In the genomic region with DNA sequence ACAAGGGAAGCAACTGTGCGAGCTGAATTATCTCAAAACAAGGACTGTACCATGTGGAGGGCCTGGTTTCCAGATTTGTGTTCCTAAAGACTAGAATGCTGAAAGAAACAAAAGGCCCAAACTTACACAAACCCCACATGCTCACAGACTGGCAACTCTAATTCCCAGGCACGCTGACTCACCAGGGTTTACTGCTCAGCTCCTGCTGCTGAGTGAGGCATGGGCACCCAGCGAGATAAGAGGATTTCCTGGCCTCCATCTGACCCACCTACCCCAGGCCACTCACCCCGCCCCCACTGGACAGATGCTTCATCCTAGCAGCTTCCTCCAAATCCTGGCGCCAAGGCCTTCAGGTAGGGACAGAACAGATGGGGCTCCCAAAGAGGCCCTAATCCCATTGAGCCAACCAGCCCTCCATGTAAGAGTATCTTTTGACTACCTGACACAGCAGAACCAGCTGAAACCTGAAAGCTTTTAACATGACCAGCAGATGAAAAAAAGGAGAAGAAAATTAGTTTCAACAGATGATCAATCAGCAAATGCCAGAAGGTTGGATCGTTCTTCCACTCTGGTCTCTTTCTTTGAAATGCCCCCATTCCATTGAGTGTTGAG, we compare ENCODE assay signal across 8 cellular contexts. TPM values are rescaled to one million over a fixed set of nuclear protein-coding genes. Genes with fewer than 3 reads are reported as not detected.
A peak's percentile ranks its signal among the peaks of the same experiment; 100 is the strongest.
DNase-seq lines count a peak whose midpoint lies in the region; ATAC-seq and TF ChIP-seq lines count a peak whose summit lies in the region.

No MANE protein-coding gene starts in this region.

- TF ChIP-seq CTCF in esophagus squamous epithelium (IDR thresholded peaks at IDR 0.05) (no peak), psoas muscle (IDR thresholded peaks at IDR 0.05) (no peak)

- H3K36me3 ChIP-seq in GM23248 (ENCODE audit: low read depth) (peaks cover 11% of the 10 kb centered on the region), esophagus squamous epithelium (peaks cover 4 to 14% (median 6%) of the 10 kb centered on the region in 3 donors), psoas muscle (ENCODE audit: insufficient read depth in 1 of 2, low read depth in 1 of 2) (peaks cover 3 to 11% of the 10 kb centered on the region in 2 donors)

- peak overlapping the region; percentile 82 for H3K9ac ChIP-seq in GM23248

- H3K4me3 ChIP-seq in GM23248 (no peak overlapping the region), esophagus squamous epithelium (no peak overlapping the region), psoas muscle (no peak overlapping the region)

- no peaks in the 10 kb centered on the region for H3K27me3 Mint-ChIP-seq in T-helper 1 cell treated with Interleukin-12 subunit alpha and Interleukin-12 subunit beta and Interleukin-4 antibody, amounts not matched to agents 30 μg/mL and 1 μg/mL, for 36 hours (ENCODE audit: low read depth)

- ATAC-seq in psoas muscle: peak; percentile 34 to 69 (median 58)

- H3K9me2 ChIP-seq in GM23248 (ENCODE audit: insufficient read depth): no peaks in the 10 kb centered on the region

- H3F3A ChIP-seq in GM23248 (ENCODE audit: insufficient read depth): peaks cover 52% of the 10 kb centered on the region

- H3K27ac ChIP-seq in GM23248: peak overlapping the region; percentile 98
- peak overlapping the region; percentile 79 to 89 (median 86) for H3K27ac ChIP-seq in esophagus squamous epithelium
- peak overlapping the region; percentile 31 for H3K27ac ChIP-seq in psoas muscle

- intact Hi-C loops in esophagus squamous epithelium (cut with DNase I): no loop called here
- intact Hi-C loops in psoas muscle (cut with DNase I): loop anchor here in 1 of 2 donors (5.0 kb wide), 1 partner anchor 36 kb away; a partner anchor contains a TSS

- H3K4me2 ChIP-seq in GM23248 (ENCODE audit: unreplicated experiment): peak overlapping the region; percentile 51

- H3K4me1 ChIP-seq in GM23248 (ENCODE audit: insufficient read depth) (peaks cover 61% of the 10 kb centered on the region), esophagus squamous epithelium (peaks cover 29 to 69% (median 59%) of the 10 kb centered on the region in 3 donors), psoas muscle (peaks cover 50% of the 10 kb centered on the region)

- DNase-seq in AG20443 (ENCODE audit: low spot score) (peak; percentile 79), GM23248 (peak; percentile 91), esophagus squamous epithelium (lab: John Stamatoyannopoulos, UW) (no peak), psoas muscle (peak in 1 of 2 donors; percentile 58), occipital lobe (lab: John Stamatoyannopoulos, UW) (no peak), NCI-H345 treated with DMSO at 0.1 percent for 48 hours (lab: John Stamatoyannopoulos, UW; ENCODE audit: unreplicated experiment) (no peak)
- no peak for DNase-seq in stimulated activated CD4-positive, alpha-beta T cell treated with anti-CD3 and anti-CD28 coated beads, Interleukin-12 subunit alpha, Interleukin-12 subunit beta, amount 100 ng/mL, for 4 hours

- no peaks in the 10 kb centered on the region for H4K20me1 ChIP-seq in GM23248 (ENCODE audit: insufficient read depth)

- H3K4me3 Mint-ChIP-seq in T-helper 1 cell treated with Interleukin-12 subunit alpha and Interleukin-12 subunit beta and Interleukin-4 antibody, amounts not matched to agents 30 μg/mL and 1 μg/mL, for 36 hours: no peak overlapping the region

- H3K9me3 Mint-ChIP-seq in T-helper 1 cell treated with Interleukin-12 subunit alpha and Interleukin-12 subunit beta and Interleukin-4 antibody, amounts not matched to agents 30 μg/mL and 1 μg/mL, for 36 hours: no peaks in the 10 kb centered on the region

- H3K9me3 ChIP-seq in GM23248 (ENCODE audit: low read depth): no peaks in the 10 kb centered on the region
- H3K9me3 ChIP-seq in esophagus squamous epithelium: no peaks in the 10 kb centered on the region
- H3K9me3 ChIP-seq in psoas muscle: no peaks in the 10 kb centered on the region

- no peaks in the 10 kb centered on the region for H3K27me3 ChIP-seq in GM23248 (replicated peaks; ENCODE audit: insufficient read depth)
- H3K27me3 ChIP-seq in esophagus squamous epithelium: no peaks in the 10 kb centered on the region
- H3K27me3 ChIP-seq in psoas muscle (ENCODE audit: insufficient read depth in 3 of 3, low read length in 2 of 3): no peaks in the 10 kb centered on the region

- peak overlapping the region; percentile 26; the same call in 1 of the 2 replicates for H2AFZ ChIP-seq in GM23248

- H3K79me2 ChIP-seq in GM23248 (ENCODE audit: insufficient read depth): peaks cover 100% of the 10 kb centered on the region

- TF ChIP-seq POLR2A in esophagus squamous epithelium (IDR thresholded peaks at IDR 0.05): no peak

- H3K36me3 Mint-ChIP-seq in T-helper 1 cell treated with Interleukin-12 subunit alpha and Interleukin-12 subunit beta and Interleukin-4 antibody, amounts not matched to agents 30 μg/mL and 1 μg/mL, for 36 hours (ENCODE audit: low read depth): peaks cover 40% of the 10 kb centered on the region

- in situ Hi-C loops in GM23248 (cut with MboI): no loop called here

- 32 to 40% methylated on average over 6 of the region's 6 CpGs for WGBS in GM23248 (ENCODE audit: low coverage in 1 of 2, low lambda C conversion rate in 2 of 2, missing lambda C conversion rate in 2 of 2), 2 experiments
- WGBS in esophagus squamous epithelium, 2 donors: 20 to 75% methylated on average over 6 of the region's 6 CpGs
- 72 to 81% (median 78%) methylated on average over 6 of the region's 6 CpGs for WGBS in psoas muscle, 3 donors

- H3K4me1 Mint-ChIP-seq in T-helper 1 cell treated with Interleukin-12 subunit alpha and Interleukin-12 subunit beta and Interleukin-4 antibody, amounts not matched to agents 30 μg/mL and 1 μg/mL, for 36 hours (ENCODE audit: low read depth): peaks cover 46% of the 10 kb centered on the region

- H3K27ac Mint-ChIP-seq in T-helper 1 cell treated with Interleukin-12 subunit alpha and Interleukin-12 subunit beta and Interleukin-4 antibody, amounts not matched to agents 30 μg/mL and 1 μg/mL, for 36 hours: peak overlapping the region; percentile 75

RNA-seq across cellular contexts. Expression of a gene that starts 33.9 kb away (rescaled TPM):
- 34.4 and 35.2 TPM in 2 replicates for total RNA-seq in GM23248 (2014; rRNA removed; shearing (Covaris generic))
- polyA plus RNA-seq in GM23248 (2016; fragmentation: Nextera tagmentation; extraction: Ambion mirVana) (15.2 and 15.3 TPM in 2 replicates), psoas muscle (1 to 10 TPM; 2.2 to 8.7 (median 8.6) TPM)
- total RNA-seq in esophagus squamous epithelium (10 to 100 TPM; 14.5 to 37.2 (median 19.4) TPM), psoas muscle (10 to 100 TPM in 2 of 4 donors, 1 to 10 TPM in 2; 6.8 to 19.6 (median 11.6) TPM), occipital lobe (18.9 TPM)

RNA-seq across cellular contexts. Expression of a gene that starts 34.3 kb away (rescaled TPM):
- 32.1 and 32.2 TPM in 2 replicates for total RNA-seq in GM23248 (2014; rRNA removed; shearing (Covaris generic))
- polyA plus RNA-seq in GM23248 (2016; fragmentation: Nextera tagmentation; extraction: Ambion mirVana) (37.6 and 40.9 TPM in 2 replicates), psoas muscle (10 to 100 TPM; 33.6 to 54.0 (median 53.8) TPM)
- total RNA-seq in esophagus squamous epithelium (10 to 100 TPM; 21.9 to 37.9 (median 34.3) TPM), psoas muscle (10 to 100 TPM; 27.2 to 47.9 (median 32.7) TPM), occipital lobe (66.9 TPM)

RNA-seq across cellular contexts. Expression of a gene that starts 59.9 kb away (rescaled TPM):
- total RNA-seq in GM23248 (2014; rRNA removed; shearing (Covaris generic)): 7.0 and 11.0 TPM in 2 replicates
- 3.4 and 3.5 TPM in 2 replicates for polyA plus RNA-seq in GM23248 (2016; fragmentation: Nextera tagmentation; extraction: Ambion mirVana)
- 1 to 10 TPM in 3 of 4 donors, under 1 TPM in 1; 0.49 to 3.2 (median 2.7) TPM for total RNA-seq in esophagus squamous epithelium
- 1 to 10 TPM in 1 of 4 donors, under 1 TPM in 3; 0.63 to 1.4 (median 0.92) TPM for total RNA-seq in psoas muscle
- polyA plus RNA-seq in psoas muscle: 1 to 10 TPM; 1.1 to 1.8 (median 1.2) TPM
- 9.4 TPM for total RNA-seq in occipital lobe

RNA-seq across cellular contexts. Expression of a gene that starts 60.0 kb away (rescaled TPM):
- total RNA-seq in GM23248 (2014; rRNA removed; shearing (Covaris generic)): 13.2 and 20.2 TPM in 2 replicates
- polyA plus RNA-seq in GM23248 (2016; fragmentation: Nextera tagmentation; extraction: Ambion mirVana) (12.9 and 13.6 TPM in 2 replicates), psoas muscle (10 to 100 TPM in 1 of 3 donors, 1 to 10 TPM in 2; 3.6 to 14.9 (median 5.4) TPM)
- total RNA-seq in esophagus squamous epithelium (10 to 100 TPM; 12.5 to 20.0 (median 19.0) TPM), psoas muscle (1 to 10 TPM; 4.2 to 9.5 (median 7.9) TPM), occipital lobe (27.8 TPM)

Comparison
In these comparisons a context has a peak if more than half of its experiments do, and no peak if none do; other contexts are left out.
1. DNase-seq: peak in AG20443 (single experiment) and GM23248 (single experiment); none in esophagus squamous epithelium (single experiment), stimulated activated CD4-positive, alpha-beta T cell treated with anti-CD3 and anti-CD28 coated beads, Interleukin-12 subunit alpha, Interleukin-12 subunit beta, amount 100 ng/mL, for 4 hours (single experiment), occipital lobe (single experiment) and NCI-H345 treated with DMSO at 0.1 percent for 48 hours (single experiment).
2. H3K27ac ChIP-seq: peak in every context shown above with its lines; median percentile 98 in GM23248; 86 in esophagus squamous epithelium; 31 in psoas muscle.